ENCODE assay signal across 17 cellular contexts in genomic region chr3:108408883-108409612, GRCh38.
"Had no signal": no experiment of that assay in that cellular context is flagged by ENCODE, and none has a peak within 500 bp of the region (broad histone marks: within the 10 kb centered on the region; RNA-seq: fewer than 3 reads in every experiment).

No MANE protein-coding gene starts in this region.

- H3K9me3 ChIP-seq: ascending aorta, breast epithelium, gastrocnemius medialis, heart right ventricle had no signal

- H3K27ac Mint-ChIP-seq: activated naive CD4-positive, alpha-beta T cell treated with anti-CD3 and anti-CD28 coated beads for 36 hours; effector memory CD8-positive, alpha-beta T cell; progenitor cell of endocrine pancreas had no signal

- H3K4me3 Mint-ChIP-seq: activated naive CD4-positive, alpha-beta T cell treated with anti-CD3 and anti-CD28 coated beads for 36 hours; effector memory CD8-positive, alpha-beta T cell had no signal

- H3K27me3 Mint-ChIP-seq: progenitor cell of endocrine pancreas had no signal

- H3K9me3 Mint-ChIP-seq: activated naive CD4-positive, alpha-beta T cell treated with anti-CD3 and anti-CD28 coated beads for 36 hours; effector memory CD8-positive, alpha-beta T cell had no signal

- DNase-seq: activated CD4-positive, alpha-beta T cell treated with anti-CD3 and anti-CD28 coated beads, Interleukin-2, amount 50 U/mL, for 1 hour; activated naive CD4-positive, alpha-beta T cell treated with anti-CD3 and anti-CD28 coated beads for 36 hours; activated T-cell treated with anti-CD3 and anti-CD28 coated beads for 4 hours; cerebellar nuclear complex; dermis blood vessel endothelial cell; effector memory CD8-positive, alpha-beta T cell; gastrocnemius medialis; heart right ventricle; mesenchymal stem cell; right cardiac atrium; stimulated activated CD4-positive, alpha-beta T cell treated with anti-CD3 and anti-CD28 coated beads, Interleukin-4, amount 100 ng/mL, for 24 hours; stimulated activated naive CD4-positive, alpha-beta T cell treated with Interleukin-2 at 50 U/mL for 16 hours; substantia nigra had no signal

- H3K4me3 ChIP-seq: ascending aorta, breast epithelium, gastrocnemius medialis, heart right ventricle, skin epidermis had no signal

- H3K27ac ChIP-seq: ascending aorta, breast epithelium, gastrocnemius medialis, heart right ventricle had no signal

- H3K27me3 ChIP-seq: ascending aorta, breast epithelium, gastrocnemius medialis had no signal

- H3K4me1 ChIP-seq: ascending aorta, gastrocnemius medialis had no signal

- H3K36me3 ChIP-seq: ascending aorta, breast epithelium, gastrocnemius medialis, heart right ventricle had no signal
